10 cellular contexts compared by ENCODE assay signal in genomic region chr22:50444663-50445062, GRCh38. TPM values are rescaled to one million over a fixed set of nuclear protein-coding genes. Genes with fewer than 3 reads are reported as not detected.
DNase-seq lines count a peak whose midpoint lies in the region; ATAC-seq and TF ChIP-seq lines count a peak whose summit lies in the region.
"Had no signal": no experiment of that assay in that cellular context is flagged by ENCODE, and none has a peak within 500 bp of the region (broad histone marks: within the 10 kb centered on the region; RNA-seq: fewer than 3 reads in every experiment).

No MANE protein-coding gene starts in this region.

- H3K9ac ChIP-seq in IMR-90 (ENCODE audit: low read depth, low read length) (no peak overlapping the region), colonic mucosa (ENCODE audit: low read depth in 2 of 2, low read length in 2 of 2) (no peak overlapping the region)

- no peak overlapping the region for H4K8ac ChIP-seq in IMR-90 (ENCODE audit: low read depth in 2 of 2, low read length in 2 of 2)

- H3K4me1 ChIP-seq in IMR-90 (ENCODE audit: control insufficient read depth, insufficient read depth, low read length) (no peaks in the 10 kb centered on the region), colonic mucosa (no peaks in the 10 kb centered on the region)
- H3K4me1 ChIP-seq in naive thymus-derived CD4-positive, alpha-beta T cell (ENCODE audit: control insufficient read depth in 2 of 2, insufficient read depth in 2 of 2, low read length in 2 of 2) = peaks cover 9 to 20% of the 10 kb centered on the region in 2 donors

- H3K9me3 Mint-ChIP-seq in naive thymus-derived CD4-positive, alpha-beta T cell = no peaks in the 10 kb centered on the region

- no peak for TF ChIP-seq POLR2A in IMR-90 (IDR thresholded peaks at IDR 0.05; ENCODE audit: low read depth, low read length)

- H3K14ac ChIP-seq in IMR-90 (replicated peaks; ENCODE audit: low read depth, low read length) = no peak overlapping the region

- no peak overlapping the region for H2BK120ac ChIP-seq in IMR-90 (ENCODE audit: low read depth, low read length)

- no peak overlapping the region for H3K4me2 ChIP-seq in IMR-90 (ENCODE audit: low read depth, low read length)

- in situ Hi-C loops in IMR-90 (cut with MboI; ENCODE audit: low sequenced_read_pairs) = no loop called here

- no peaks in the 10 kb centered on the region for H3K9me3 ChIP-seq in IMR-90 (ENCODE audit: control insufficient read depth, insufficient read depth, low read length)
- no peaks in the 10 kb centered on the region for H3K9me3 ChIP-seq in colonic mucosa
- no peaks in the 10 kb centered on the region for H3K9me3 ChIP-seq in naive thymus-derived CD4-positive, alpha-beta T cell (ENCODE audit: control insufficient read depth in 2 of 3, low read length in 3 of 3)

- no peak overlapping the region for H4K5ac ChIP-seq in IMR-90 (ENCODE audit: low read depth, low read length)

- no peak overlapping the region for H3K18ac ChIP-seq in IMR-90 (ENCODE audit: low read depth, low read length)

- no peak overlapping the region for H2BK5ac ChIP-seq in IMR-90 (ENCODE audit: low read depth, low read length, poor library complexity, severe bottlenecking)

- TF ChIP-seq RAD21 in IMR-90 (IDR thresholded peaks at IDR 0.05; ENCODE audit: low read length) = no peak

- peak overlapping the region in 8 of 9 donors; percentile 32 to 84 (median 68) for H3K27ac Mint-ChIP-seq in naive thymus-derived CD4-positive, alpha-beta T cell

- DNase-seq in AG08396 (ENCODE audit: low spot score) = peak; percentile 91
- peak; percentile 78 for DNase-seq in IMR-90
- peak; percentile 47 for DNase-seq in colonic mucosa
- DNase-seq in naive thymus-derived CD4-positive, alpha-beta T cell = no peak
- DNase-seq in globus pallidus (ENCODE audit: low spot score) = no peak
- no peak for DNase-seq in NCI-H446 treated with DMSO at 0.1 percent for 48 hours (lab: John Stamatoyannopoulos, UW)
- DNase-seq: islet precursor cell, NCI-H187 treated with DMSO at 0.1 percent for 48 hours had no signal

- intact Hi-C loops in IMR-90 (cut with micrococcal nuclease) = no loop called here
- intact Hi-C loops in colonic mucosa (cut with DNase I) = no loop called here
- intact Hi-C loops in naive thymus-derived CD4-positive, alpha-beta T cell (cut with micrococcal nuclease) = loop anchor here in 1 of 2 donors (2.0 to 10.0 kb wide), 2 partner anchors 26 to 50 kb away; no protein-coding TSS in a partner anchor

- TF ChIP-seq CTCF in IMR-90 (conservative IDR thresholded peaks at IDR 0.05; ENCODE audit: low read depth, low read length) (no peak), colonic mucosa (IDR thresholded peaks at IDR 0.05) (no peak)

- CTCF ChIA-PET in IMR-90 (lab: Yijun Ruan, JAX) = no interaction called here
- CTCF ChIA-PET in naive thymus-derived CD4-positive, alpha-beta T cell (lab: Charles Lee) = interaction anchor here (0.6 kb wide), 1 partner anchor 35 kb away, joined by 5 read pairs; no protein-coding TSS in a partner anchor

- no peak overlapping the region for H3K27ac ChIP-seq in IMR-90 (ENCODE audit: insufficient read depth, low read length)
- no peak overlapping the region for H3K27ac ChIP-seq in colonic mucosa
- peak overlapping the region; percentile 55 for H3K27ac ChIP-seq in naive thymus-derived CD4-positive, alpha-beta T cell (ENCODE audit: low read depth, low read length)

- no peak overlapping the region for H4K91ac ChIP-seq in IMR-90 (ENCODE audit: insufficient read depth, low read depth, low read length)

- H3K27me3 Mint-ChIP-seq in naive thymus-derived CD4-positive, alpha-beta T cell = no peaks in the 10 kb centered on the region

- no peak overlapping the region for H2AK5ac ChIP-seq in IMR-90 (ENCODE audit: low read depth, low read length)

- peak overlapping the region; percentile 25 for H2AK9ac ChIP-seq in IMR-90 (replicated peaks; ENCODE audit: low read depth, low read length, poor library complexity)

- BruUV-seq in IMR-90 (replicated peaks; lab: Mats Ljungman, UMichigan) = no TSS peak

- peak overlapping the region in 1 of 10 donors; percentile 69 for H3K4me3 Mint-ChIP-seq in naive thymus-derived CD4-positive, alpha-beta T cell

- H3K4me1 Mint-ChIP-seq in naive thymus-derived CD4-positive, alpha-beta T cell = peaks cover 0 to 25% (median 19%) of the 10 kb centered on the region in 7 donors

- no peaks in the 10 kb centered on the region for H3K9me1 ChIP-seq in IMR-90 (ENCODE audit: insufficient read depth, low read length)

- dilution Hi-C loops in IMR-90 (cut with HindIII; ENCODE audit: low sequenced_read_pairs, unreplicated experiment) = no loop called here

- WGBS in IMR-90 (ENCODE audit: extremely low coverage in 2 of 2, insufficient read length in 1 of 2), 2 experiments = 80% methylated on average over 1 of the region's 5 CpGs; no CpG with 5 or more reads in 1 of the 2 experiments

- H3K23ac ChIP-seq in IMR-90 (ENCODE audit: low read depth, low read length) = no peak overlapping the region

- H2BK20ac ChIP-seq in IMR-90 (ENCODE audit: low read depth, low read length) = no peak overlapping the region

- ATAC-seq in IMR-90 (ENCODE audit: low read depth) (peak; percentile 54), GM21390 (IDR thresholded peaks at IDR 0.05; ENCODE audit: unreplicated experiment) (no peak), GM18909 (IDR thresholded peaks at IDR 0.05; ENCODE audit: poor library complexity, unreplicated experiment) (no peak)
- ATAC-seq in naive thymus-derived CD4-positive, alpha-beta T cell = no peak

- H3K27me3 ChIP-seq in IMR-90 (ENCODE audit: control insufficient read depth, insufficient read depth, low read length) = no peaks in the 10 kb centered on the region
- H3K27me3 ChIP-seq in colonic mucosa = no peaks in the 10 kb centered on the region
- no peaks in the 10 kb centered on the region for H3K27me3 ChIP-seq in naive thymus-derived CD4-positive, alpha-beta T cell (ENCODE audit: control insufficient read depth in 2 of 2, insufficient read depth in 2 of 2, low read length in 2 of 2)

- peaks cover 28% of the 10 kb centered on the region for H4K20me1 ChIP-seq in IMR-90 (ENCODE audit: insufficient read depth, low read length)

- peaks cover 0 to 8% (median 6%) of the 10 kb centered on the region in 5 donors for H3K36me3 Mint-ChIP-seq in naive thymus-derived CD4-positive, alpha-beta T cell

- H2AFZ ChIP-seq in IMR-90 (replicated peaks; ENCODE audit: low read length, poor library complexity) = no peak overlapping the region

- H2BK15ac ChIP-seq in IMR-90 (ENCODE audit: low read depth, low read length) = no peak overlapping the region

- H3K4me3 ChIP-seq in IMR-90 (ENCODE audit: insufficient read depth, low read depth, low read length) (no peak overlapping the region), colonic mucosa (no peak overlapping the region)
- H3K4me3 ChIP-seq in naive thymus-derived CD4-positive, alpha-beta T cell (ENCODE audit: low read length) = no peak overlapping the region

- no peak overlapping the region for H3K4ac ChIP-seq in IMR-90 (ENCODE audit: low read depth, low read length)

- H3K36me3 ChIP-seq in IMR-90 (ENCODE audit: control insufficient read depth, insufficient read depth, low read length) = peaks cover 61% of the 10 kb centered on the region
- peaks cover 8% of the 10 kb centered on the region for H3K36me3 ChIP-seq in colonic mucosa
- peaks cover 4 to 72% (median 16%) of the 10 kb centered on the region in 3 experiments for H3K36me3 ChIP-seq in naive thymus-derived CD4-positive, alpha-beta T cell (ENCODE audit: control insufficient read depth in 2 of 3, insufficient read depth in 3 of 3, low read length in 3 of 3)

- no peak overlapping the region for H3K56ac ChIP-seq in IMR-90 (ENCODE audit: extremely low read depth, insufficient read depth, low read length)

- POLR2A ChIA-PET in IMR-90 (lab: Charles Lee; ENCODE audit: unreplicated experiment) = no interaction called here
- POLR2A ChIA-PET in naive thymus-derived CD4-positive, alpha-beta T cell (lab: Charles Lee) = interaction anchor here (1.0 kb wide), 1 partner anchor 9 kb away, joined by 3 read pairs; no protein-coding TSS in a partner anchor

- peaks cover 0 to 10% of the 10 kb centered on the region in 2 experiments; a peak in 1 of 4 replicates for H3K79me1 ChIP-seq in IMR-90 (ENCODE audit: low read depth in 1 of 2, low read length in 2 of 2)

TF ChIP-seq in IMR-90, 13 proteins besides CTCF, POLR2A, EP300 and RAD21 (continues in another document):
- TF ChIP-seq FOS (IDR thresholded peaks at IDR 0.05; ENCODE audit: low read depth, low read length) (no peak), CEBPB (IDR thresholded peaks at IDR 0.05; ENCODE audit: low read depth, low read length) (no peak), NFE2L2 (IDR thresholded peaks at IDR 0.05; ENCODE audit: low read depth, low read length) (no peak)

RNA-seq across cellular contexts. Expression of gene SBF1, which starts 30.2 kb away (rescaled TPM):
- total RNA-seq in IMR-90 (2012; rRNA removed) (21.5 and 22.8 TPM in 2 replicates), colonic mucosa (100 to 1,000 TPM in 1 of 2 donors, 10 to 100 TPM in 1; 68.3 to 101 TPM)
- 33.2 and 41.0 TPM in 2 replicates for polyA plus RNA-seq in IMR-90 (2012; rRNA removed)
- 28.0 and 35.6 TPM in 2 replicates for polyA plus RNA-seq in IMR-90 (2012; cell fraction: cytosol; rRNA removed)
- 81.2 and 239 TPM in 2 replicates for polyA plus RNA-seq in IMR-90 (2012; cell fraction: nucleus; rRNA removed; ENCODE audit: low replicate concordance)
- total RNA-seq in naive thymus-derived CD4-positive, alpha-beta T cell = 100 to 1,000 TPM; 161 to 209 (median 181) TPM
- 10 to 100 TPM; 15.2 to 40.2 TPM for polyA plus RNA-seq in naive thymus-derived CD4-positive, alpha-beta T cell

RNA-seq across cellular contexts. Expression of gene ADM2, which starts 36.7 kb away (rescaled TPM):
- total RNA-seq in IMR-90 (2012; rRNA removed) = 0.18 and 0.28 TPM in 2 replicates
- 1.9 and 2.3 TPM in 2 replicates for polyA plus RNA-seq in IMR-90 (2012; rRNA removed)
- 1.8 and 4.1 TPM in 2 replicates for polyA plus RNA-seq in IMR-90 (2012; cell fraction: cytosol; rRNA removed)
- polyA plus RNA-seq in IMR-90 (2012; cell fraction: nucleus; rRNA removed; ENCODE audit: low replicate concordance) = 2.3 and 3.8 TPM in 2 replicates
- total RNA-seq in colonic mucosa = 1 to 10 TPM; 4.4 to 5.1 TPM
- total RNA-seq in naive thymus-derived CD4-positive, alpha-beta T cell = 1 to 10 TPM; 1.3 to 4.5 (median 4.0) TPM
- polyA plus RNA-seq in naive thymus-derived CD4-positive, alpha-beta T cell = under 1 TPM; 0.24 to 0.44 TPM

RNA-seq across cellular contexts. Expression of gene MIOX, which starts 42.0 kb away (rescaled TPM):
- not detected in 2 replicates for total RNA-seq in IMR-90 (2012; rRNA removed)
- polyA plus RNA-seq in IMR-90 (2012; rRNA removed) = not detected in 2 replicates
- polyA plus RNA-seq in IMR-90 (2012; cell fraction: cytosol; rRNA removed) = not detected in 2 replicates
- polyA plus RNA-seq in IMR-90 (2012; cell fraction: nucleus; rRNA removed; ENCODE audit: low replicate concordance) = 0.46 and 0.61 TPM in 2 replicates
- total RNA-seq in colonic mucosa = not detected
- under 1 TPM in 1 of 5 experiments, not detected in 4; 0.22 TPM for total RNA-seq in naive thymus-derived CD4-positive, alpha-beta T cell
- not detected for polyA plus RNA-seq in naive thymus-derived CD4-positive, alpha-beta T cell

Comparison
In these comparisons a context has a peak if more than half of its experiments do, and no peak if none do; other contexts are left out.
1. DNase-seq: peak in AG08396 (single experiment), IMR-90 (single experiment) and colonic mucosa (single experiment); none in naive thymus-derived CD4-positive, alpha-beta T cell (0 of 9), globus pallidus (single experiment) and NCI-H446 treated with DMSO at 0.1 percent for 48 hours (single experiment).